Comparison of ENCODE assay signal across 1 cellular context in the genomic region with DNA sequence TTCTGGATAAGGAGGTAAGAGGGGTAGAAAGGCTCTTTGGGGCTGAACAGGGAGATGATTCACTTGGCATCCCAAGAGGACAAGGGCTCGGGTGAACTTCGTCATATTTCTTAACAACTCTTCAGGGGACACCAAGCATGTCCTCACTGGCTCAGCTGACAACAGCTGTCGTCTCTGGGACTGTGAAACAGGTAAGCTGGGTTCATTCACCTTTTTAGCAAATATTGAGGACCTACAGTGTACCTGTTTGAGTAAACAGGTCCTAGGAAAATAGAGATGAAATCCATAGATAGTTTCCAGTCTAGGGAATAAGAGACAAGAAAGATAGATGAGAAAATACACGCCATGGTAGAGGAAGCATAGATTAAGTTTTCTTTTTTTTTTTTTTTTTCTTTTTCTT.
TF ChIP-seq lines count a peak whose summit lies in the region.

No MANE protein-coding gene starts in this region.

TF ChIP-seq in IMR-90, 13 proteins besides CTCF, POLR2A, EP300 and RAD21 (continued from another document):
- TF ChIP-seq RCOR1 (IDR thresholded peaks at IDR 0.05; ENCODE audit: insufficient replicate concordance, low read length) (no peak), RFX5 (IDR thresholded peaks at IDR 0.05; ENCODE audit: low read depth, low read length) (no peak), FOS (IDR thresholded peaks at IDR 0.05; ENCODE audit: low read depth, low read length) (no peak), CHD1 (IDR thresholded peaks at IDR 0.05; ENCODE audit: low read depth, low read length) (no peak), MAFK (IDR thresholded peaks at IDR 0.05; ENCODE audit: low read depth, low read length) (no peak), CEBPB (IDR thresholded peaks at IDR 0.05; ENCODE audit: low read depth, low read length) (no peak)
- TF ChIP-seq, protein P1, sequence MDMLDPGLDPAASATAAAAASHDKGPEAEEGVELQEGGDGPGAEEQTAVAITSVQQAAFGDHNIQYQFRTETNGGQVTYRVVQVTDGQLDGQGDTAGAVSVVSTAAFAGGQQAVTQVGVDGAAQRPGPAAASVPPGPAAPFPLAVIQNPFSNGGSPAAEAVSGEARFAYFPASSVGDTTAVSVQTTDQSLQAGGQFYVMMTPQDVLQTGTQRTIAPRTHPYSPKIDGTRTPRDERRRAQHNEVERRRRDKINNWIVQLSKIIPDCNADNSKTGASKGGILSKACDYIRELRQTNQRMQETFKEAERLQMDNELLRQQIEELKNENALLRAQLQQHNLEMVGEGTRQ (IDR thresholded peaks at IDR 0.05; ENCODE audit: low read depth, low read length), result no peak
